In genomic region chr4:101451086-101451485, GRCh38 we compare ENCODE assay signal across 27 cellular contexts.
"Had no signal": no experiment of that assay in that cellular context is flagged by ENCODE, and none has a peak within 500 bp of the region (broad histone marks: within the 10 kb centered on the region; RNA-seq: fewer than 3 reads in every experiment).

No MANE protein-coding gene starts in this region.

- H3K4me1 ChIP-seq: SJCRH30 had no signal

- H3K4me3 ChIP-seq: PC-9, SJCRH30, SK-N-MC had no signal

- H3K4me3 Mint-ChIP-seq: activated CD4-positive, alpha-beta T cell treated with anti-CD3 and anti-CD28 coated beads, Interleukin-2, amount 10 ng/mL, durations not matched to agents 24 days and 14 days; activated CD8-positive, alpha-beta T cell treated with anti-CD3 and anti-CD28 coated beads for 36 hours; activated naive CD4-positive, alpha-beta T cell treated with anti-CD3 and anti-CD28 coated beads, Interleukin-2, amount 50 U/mL, for 24 hours; activated naive CD8-positive, alpha-beta T cell treated with anti-CD3 and anti-CD28 coated beads, Interleukin-2, amount 10 ng/mL, durations not matched to agents 7 days and 5 days; activated T-cell treated with anti-CD3 and anti-CD28 coated beads, Interleukin-2, amount 50 U/mL, for 72 hours; activated T-helper 17 cell treated with anti-CD3 and anti-CD28 coated beads, Interleukin-2, amount 50 U/mL, for 72 hours had no signal

- H3K9me3 Mint-ChIP-seq: activated naive CD4-positive, alpha-beta T cell treated with anti-CD3 and anti-CD28 coated beads, Interleukin-2, amount 50 U/mL, for 24 hours; activated T-helper 17 cell treated with anti-CD3 and anti-CD28 coated beads, Interleukin-2, amount 50 U/mL, for 72 hours had no signal

- H3K36me3 ChIP-seq: SJCRH30 had no signal

- H3K27ac Mint-ChIP-seq: activated CD4-positive, alpha-beta T cell treated with anti-CD3 and anti-CD28 coated beads, Interleukin-2, amount 10 ng/mL, durations not matched to agents 24 days and 14 days; activated CD8-positive, alpha-beta T cell treated with anti-CD3 and anti-CD28 coated beads for 36 hours; activated naive CD4-positive, alpha-beta T cell treated with anti-CD3 and anti-CD28 coated beads, Interleukin-2, amount 50 U/mL, for 24 hours; activated naive CD8-positive, alpha-beta T cell treated with anti-CD3 and anti-CD28 coated beads, Interleukin-2, amount 10 ng/mL, durations not matched to agents 7 days and 5 days; activated T-cell treated with anti-CD3 and anti-CD28 coated beads, Interleukin-2, amount 50 U/mL, for 72 hours; activated T-helper 17 cell treated with anti-CD3 and anti-CD28 coated beads, Interleukin-2, amount 50 U/mL, for 72 hours had no signal

- H3K27ac ChIP-seq: PC-9, RWPE1, SJCRH30, SK-N-MC had no signal

- DNase-seq: activated CD4-positive, alpha-beta T cell treated with anti-CD3 and anti-CD28 coated beads, Interleukin-2, amount 10 ng/mL, durations not matched to agents 24 days and 14 days; activated CD4-positive, alpha-beta T cell treated with anti-CD3 and anti-CD28 coated beads, Interleukin-2, amount 50 U/mL, for 4 hours; activated CD8-positive, alpha-beta T cell treated with anti-CD3 and anti-CD28 coated beads for 36 hours; activated effector memory CD4-positive, alpha-beta T cell treated with anti-CD3 and anti-CD28 coated beads, Interleukin-2, amount 50 U/mL, for 16 hours; activated naive CD4-positive, alpha-beta T cell; activated naive CD8-positive, alpha-beta T cell treated with anti-CD3 and anti-CD28 coated beads, Interleukin-2, amount 10 ng/mL, durations not matched to agents 7 days and 5 days; activated T-cell treated with anti-CD3 and anti-CD28 coated beads, Interleukin-2, amount 50 U/mL, for 1 hour; activated T-cell treated with anti-CD3 and anti-CD28 coated beads, Interleukin-2, amount 50 U/mL, for 72 hours; NCI-H1092 treated with DMSO at 0.1 percent for 48 hours; NCI-H1417; NCI-H146; NCI-H187; NCI-H2029 treated with DMSO at 0.1 percent for 48 hours; NCI-H2107; NCI-H2171; NCI-H510A; NCI-H526; NCI-H748 treated with DMSO at 0.1 percent for 48 hours; NK-92 treated with Interleukin-12 subunit alpha and Interleukin-12 subunit beta, amount 100 ng/mL, for 24 hours; PC-9; Right ventricle myocardium superior; SJCRH30; T1000 had no signal

- H3K4me2 ChIP-seq: PC-9 had no signal

- ATAC-seq: activated CD8-positive, alpha-beta T cell treated with anti-CD3 and anti-CD28 coated beads for 36 hours; activated T-cell treated with anti-CD3 and anti-CD28 coated beads, Interleukin-2, amount 50 U/mL, for 72 hours; activated T-helper 17 cell treated with anti-CD3 and anti-CD28 coated beads, Interleukin-2, amount 50 U/mL, for 72 hours had no signal

- H2AFZ ChIP-seq: PC-9 had no signal

- H3K9me3 ChIP-seq: SJCRH30 had no signal

- H3K27me3 ChIP-seq: SJCRH30 had no signal

- H3K4me1 Mint-ChIP-seq: activated CD4-positive, alpha-beta T cell treated with anti-CD3 and anti-CD28 coated beads, Interleukin-2, amount 10 ng/mL, durations not matched to agents 24 days and 14 days; activated naive CD4-positive, alpha-beta T cell treated with anti-CD3 and anti-CD28 coated beads, Interleukin-2, amount 50 U/mL, for 24 hours; activated naive CD8-positive, alpha-beta T cell treated with anti-CD3 and anti-CD28 coated beads, Interleukin-2, amount 10 ng/mL, durations not matched to agents 7 days and 5 days; activated T-helper 17 cell treated with anti-CD3 and anti-CD28 coated beads, Interleukin-2, amount 50 U/mL, for 72 hours had no signal

- H3K36me3 Mint-ChIP-seq: activated naive CD4-positive, alpha-beta T cell treated with anti-CD3 and anti-CD28 coated beads, Interleukin-2, amount 50 U/mL, for 24 hours had no signal
